9 cellular contexts compared by ENCODE assay signal in genomic region chr5:155728857-155729683, GRCh38.
DNase-seq lines count a peak whose midpoint lies in the region; ATAC-seq and TF ChIP-seq lines count a peak whose summit lies in the region.
"Had no signal": no experiment of that assay in that cellular context is flagged by ENCODE, and none has a peak within 500 bp of the region (broad histone marks: within the 10 kb centered on the region; RNA-seq: fewer than 3 reads in every experiment).

No MANE protein-coding gene starts in this region.

- no peaks in the 10 kb centered on the region for H3K36me3 Mint-ChIP-seq in neural progenitor cell

- H3K27ac ChIP-seq in fibroblast of lung (ENCODE audit: insufficient read depth, low read length): no peak overlapping the region
- no peak overlapping the region for H3K27ac ChIP-seq in neural progenitor cell

- peaks cover 7% of the 10 kb centered on the region for H3F3A ChIP-seq in neural progenitor cell (ENCODE audit: low read depth)

- no peaks in the 10 kb centered on the region for H3K79me2 ChIP-seq in fibroblast of lung (ENCODE audit: control insufficient read depth, insufficient read depth, low read length)
- H3K79me2 ChIP-seq in neural progenitor cell (ENCODE audit: low read depth): no peaks in the 10 kb centered on the region

- peak overlapping the region; percentile 78 for H3K4me3 Mint-ChIP-seq in neural progenitor cell

- H3K36me3 ChIP-seq in fibroblast of lung (ENCODE audit: control insufficient read depth, insufficient read depth, low read length): no peaks in the 10 kb centered on the region
- no peaks in the 10 kb centered on the region for H3K36me3 ChIP-seq in neural progenitor cell

- no peaks in the 10 kb centered on the region for H3K27me3 ChIP-seq in fibroblast of lung (ENCODE audit: control insufficient read depth, insufficient read depth, low read length)
- H3K27me3 ChIP-seq in neural progenitor cell: peaks cover 100% of the 10 kb centered on the region

- H3K9ac ChIP-seq in fibroblast of lung (ENCODE audit: insufficient read depth, low read length) (no peak overlapping the region), neural progenitor cell (no peak overlapping the region)

- ATAC-seq in HG02763 (IDR thresholded peaks at IDR 0.05; ENCODE audit: unreplicated experiment) (no peak), GM18519 (IDR thresholded peaks at IDR 0.05; ENCODE audit: low FRiP score, unreplicated experiment) (no peak), omental fat pad (ENCODE audit: low FRiP score) (no peak)

- H3K4me2 ChIP-seq in fibroblast of lung (ENCODE audit: extremely low read depth, insufficient read depth, low read length): no peak overlapping the region
- H3K4me2 ChIP-seq in neural progenitor cell: peak overlapping the region; percentile 81

- H3K27ac Mint-ChIP-seq in neural progenitor cell: no peak overlapping the region

- H4K20me1 ChIP-seq in fibroblast of lung (ENCODE audit: control insufficient read depth, extremely low read depth, insufficient read depth, low read length) (no peaks in the 10 kb centered on the region), neural progenitor cell (ENCODE audit: low read depth) (peaks cover 43% of the 10 kb centered on the region)

- no peak for TF ChIP-seq CTCF in fibroblast of lung (conservative IDR thresholded peaks at IDR 0.05 in 1 of 2, IDR thresholded peaks at IDR 0.05 in 1 of 2; ENCODE audit: low read depth in 1 of 2, low read length in 2 of 2)
- TF ChIP-seq CTCF in neural progenitor cell (IDR thresholded peaks at IDR 0.05): no peak
- TF ChIP-seq CTCF in omental fat pad (IDR thresholded peaks at IDR 0.05): no peak

- peaks cover 58% of the 10 kb centered on the region for H3K27me3 Mint-ChIP-seq in neural progenitor cell (ENCODE audit: insufficient read depth, low read depth)

- H3K4me1 ChIP-seq in fibroblast of lung (ENCODE audit: control insufficient read depth, extremely low read depth, insufficient read depth, low read length): no peaks in the 10 kb centered on the region
- H3K4me1 ChIP-seq in neural progenitor cell: peaks cover 11% of the 10 kb centered on the region

- H3K9me3 Mint-ChIP-seq in neural progenitor cell: no peaks in the 10 kb centered on the region

- H2AFZ ChIP-seq in fibroblast of lung (ENCODE audit: low read length) (no peak overlapping the region), neural progenitor cell (replicated peaks) (peak overlapping the region; percentile 59)

- peaks cover 6% of the 10 kb centered on the region for H3K4me1 Mint-ChIP-seq in neural progenitor cell

- DNase-seq in AG20443 (ENCODE audit: low spot score) (peak; percentile 70), NCI-H2029 treated with DMSO at 0.1 percent for 48 hours (lab: John Stamatoyannopoulos, UW) (peak; percentile 66), fibroblast of lung (ENCODE audit: low read depth in 2 of 2) (peak; percentile 0 to 21), neural progenitor cell (ENCODE audit: low spot score) (peak; percentile 75), NCI-H345 treated with DMSO at 0.1 percent for 48 hours (lab: John Stamatoyannopoulos, UW; ENCODE audit: unreplicated experiment) (no peak), omental fat pad (ENCODE audit: low spot score) (no peak)
- DNase-seq: activated CD4-positive, alpha-beta T cell treated with anti-CD3 and anti-CD28 coated beads, Interleukin-2, amount 50 U/mL, for 48 hours had no signal

- H3K9me3 ChIP-seq in fibroblast of lung (ENCODE audit: control insufficient read depth, insufficient read depth, low read depth, low read length) (no peaks in the 10 kb centered on the region), neural progenitor cell (ENCODE audit: low read depth) (no peaks in the 10 kb centered on the region)

- no peak overlapping the region for H3K4me3 ChIP-seq in fibroblast of lung (replicated peaks in 1 of 4; ENCODE audit: control extremely low read depth in 1 of 4, insufficient read depth in 1 of 4, low read depth in 3 of 4, low read length in 4 of 4)
- H3K4me3 ChIP-seq in neural progenitor cell: peak overlapping the region; percentile 57

Comparison
In these comparisons a context has a peak if more than half of its experiments do, and no peak if none do; other contexts are left out.
1. DNase-seq: peak in AG20443 (single experiment), NCI-H2029 treated with DMSO at 0.1 percent for 48 hours (single experiment), fibroblast of lung (2 of 2) and neural progenitor cell (single experiment); none in NCI-H345 treated with DMSO at 0.1 percent for 48 hours (single experiment) and omental fat pad (single experiment).